Comparison of ENCODE assay signal across 23 cellular contexts in the genomic region with DNA sequence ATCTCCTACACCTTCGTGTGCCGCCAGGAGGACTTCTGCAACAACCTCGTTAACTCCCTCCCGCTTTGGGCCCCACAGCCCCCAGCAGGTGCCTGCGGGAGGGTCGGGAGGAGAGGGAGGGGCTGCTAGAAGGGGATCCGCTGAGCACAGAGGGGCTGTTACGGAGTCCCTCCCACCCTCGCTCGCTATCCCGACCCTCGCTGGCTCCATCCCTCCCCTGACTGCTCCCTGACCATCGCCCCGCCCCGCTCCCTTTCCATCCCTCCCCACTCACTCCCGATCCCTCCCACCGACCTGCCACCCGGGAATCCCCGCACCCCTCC. TPM values are rescaled to one million over a fixed set of nuclear protein-coding genes. Genes with fewer than 3 reads are reported as not detected.
DNase-seq lines count a peak whose midpoint lies in the region; ATAC-seq and TF ChIP-seq lines count a peak whose summit lies in the region.
"Had no signal": no experiment of that assay in that cellular context is flagged by ENCODE, and none has a peak within 500 bp of the region (broad histone marks: within the 10 kb centered on the region; RNA-seq: fewer than 3 reads in every experiment).

No MANE protein-coding gene starts in this region.

- H3K36me3 ChIP-seq in HEK293 (ENCODE audit: control insufficient read depth in 2 of 2, insufficient read depth in 1 of 2, low read length in 2 of 2) (no peaks in the 10 kb centered on the region), body of pancreas (replicated peaks in 1 of 2; ENCODE audit: insufficient read depth in 1 of 2, low read depth in 2 of 2) (no peaks in the 10 kb centered on the region), Caco-2 (ENCODE audit: control insufficient read depth, insufficient read depth, low read length) (no peaks in the 10 kb centered on the region)
- H3K36me3 ChIP-seq: vagina had no signal

- ATAC-seq in body of pancreas (peak; percentile 63), GM21381 (IDR thresholded peaks at IDR 0.05; ENCODE audit: unreplicated experiment) (no peak)
- ATAC-seq: activated naive CD8-positive, alpha-beta T cell treated with anti-CD3 and anti-CD28 coated beads, Interleukin-2, amount 50 U/mL, for 24 hours; T-helper 17 cell had no signal

- H3K27me3 Mint-ChIP-seq in progenitor cell of endocrine pancreas (peaks cover 23% of the 10 kb centered on the region), Caco-2 (ENCODE audit: insufficient read depth, unreplicated experiment) (no peaks in the 10 kb centered on the region)
- H3K27me3 Mint-ChIP-seq: activated naive CD8-positive, alpha-beta T cell treated with anti-CD3 and anti-CD28 coated beads, Interleukin-2, amount 50 U/mL, for 24 hours had no signal

- intact Hi-C loops in body of pancreas (cut with DNase I): no loop called here
- intact Hi-C loops in Caco-2 (cut with micrococcal nuclease; ENCODE audit: unreplicated experiment): no loop called here

- no peak overlapping the region for H3K4me3 ChIP-seq in HEK293 (ENCODE audit: low read depth, low read length)
- no peak overlapping the region for H3K4me3 ChIP-seq in body of pancreas
- H3K4me3 ChIP-seq in Caco-2 (ENCODE audit: low read depth, low read length): no peak overlapping the region
- H3K4me3 ChIP-seq: lung, vagina had no signal

- H3K4me1 ChIP-seq in HEK293 (ENCODE audit: control insufficient read depth, insufficient read depth, low read length) (peaks cover 3% of the 10 kb centered on the region; the same call in 1 of the 2 replicates), body of pancreas (no peaks in the 10 kb centered on the region), Caco-2 (no peaks in the 10 kb centered on the region)
- H3K4me1 ChIP-seq: vagina had no signal

- CTCF ChIA-PET in HEK293 (lab: Yijun Ruan, JAX) (no interaction called here), Caco-2 (lab: Charles Lee) (no interaction called here)

- no peak for TF ChIP-seq CTCF in HEK293 (tag by site-specific recombination; IDR thresholded peaks at IDR 0.05)
- TF ChIP-seq CTCF in body of pancreas (IDR thresholded peaks at IDR 0.05): no peak
- no peak for TF ChIP-seq CTCF in progenitor cell of endocrine pancreas (IDR thresholded peaks at IDR 0.05; ENCODE audit: unreplicated experiment)
- TF ChIP-seq CTCF in Caco-2 (IDR thresholded peaks at IDR 0.05; ENCODE audit: insufficient read depth in 1 of 2, low read depth in 1 of 2, low read length in 1 of 2, severe bottlenecking in 1 of 2, unreplicated experiment in 1 of 2): no peak

- WGBS in body of pancreas, 2 donors: 6 to 30% methylated on average over 18 of the region's 19 CpGs

- H3K4me1 Mint-ChIP-seq in progenitor cell of endocrine pancreas (ENCODE audit: low read depth) (peaks cover 1% of the 10 kb centered on the region), Caco-2 (ENCODE audit: low read depth, unreplicated experiment) (no peaks in the 10 kb centered on the region)
- H3K4me1 Mint-ChIP-seq: activated B cell treated with CpG ODN at 0.5 μM for 24 hours; activated naive CD8-positive, alpha-beta T cell treated with anti-CD3 and anti-CD28 coated beads, Interleukin-2, amount 50 U/mL, for 24 hours; nephron had no signal

- H3K9me3 Mint-ChIP-seq in progenitor cell of endocrine pancreas (ENCODE audit: low read depth) (no peaks in the 10 kb centered on the region), Caco-2 (ENCODE audit: unreplicated experiment) (peaks cover 13% of the 10 kb centered on the region)
- H3K9me3 Mint-ChIP-seq: activated B cell treated with CpG ODN at 0.5 μM for 24 hours; activated naive CD8-positive, alpha-beta T cell treated with anti-CD3 and anti-CD28 coated beads, Interleukin-2, amount 50 U/mL, for 24 hours; activated T-helper 1 cell treated with anti-CD3 and anti-CD28 coated beads, Interleukin-12 subunit alpha, Interleukin-12 subunit beta, Interleukin-2, Interleukin-4 antibody, amounts not matched to agents 30 ng/mL and 10 ng/mL and 1 ng/mL, durations not matched to agents 14 hours and 24 hours and 36 hours; CD4-positive, alpha-beta memory T cell had no signal

- no peaks in the 10 kb centered on the region for H3K27me3 ChIP-seq in body of pancreas
- H3K27me3 ChIP-seq in Caco-2 (replicated peaks; ENCODE audit: control insufficient read depth, insufficient read depth, low read length): no peaks in the 10 kb centered on the region
- H3K27me3 ChIP-seq: vagina had no signal

- H3K36me3 Mint-ChIP-seq in progenitor cell of endocrine pancreas (ENCODE audit: insufficient read depth): no peaks in the 10 kb centered on the region
- no peaks in the 10 kb centered on the region for H3K36me3 Mint-ChIP-seq in Caco-2 (ENCODE audit: insufficient read depth, unreplicated experiment)
- H3K36me3 Mint-ChIP-seq: CD4-positive, alpha-beta memory T cell had no signal

- BruUV-seq in Caco-2 (replicated peaks; lab: Mats Ljungman, UMichigan): no TSS peak

- POLR2A ChIA-PET in HEK293 (lab: Yijun Ruan, JAX) (no interaction called here), Caco-2 (lab: Charles Lee) (no interaction called here)

- H3K9me3 ChIP-seq in HEK293 (ENCODE audit: control insufficient read depth, insufficient read depth, low read depth, low read length) (peaks cover 2% of the 10 kb centered on the region; the same call in 1 of the 2 replicates), body of pancreas (no peaks in the 10 kb centered on the region), Caco-2 (no peaks in the 10 kb centered on the region)
- H3K9me3 ChIP-seq: vagina had no signal

- H3K4me3 Mint-ChIP-seq in progenitor cell of endocrine pancreas (ENCODE audit: low read depth) (peak overlapping the region; percentile 45), Caco-2 (ENCODE audit: unreplicated experiment) (no peak overlapping the region)
- H3K4me3 Mint-ChIP-seq: activated B cell treated with CpG ODN at 0.5 μM for 24 hours; activated naive CD8-positive, alpha-beta T cell treated with anti-CD3 and anti-CD28 coated beads, Interleukin-2, amount 50 U/mL, for 24 hours; activated T-helper 1 cell treated with anti-CD3 and anti-CD28 coated beads, Interleukin-12 subunit alpha, Interleukin-12 subunit beta, Interleukin-2, Interleukin-4 antibody, amounts not matched to agents 30 ng/mL and 10 ng/mL and 1 ng/mL, durations not matched to agents 14 hours and 24 hours and 36 hours; CD4-positive, alpha-beta memory T cell; T-helper 17 cell had no signal

- TF ChIP-seq POLR2A in body of pancreas (IDR thresholded peaks at IDR 0.05): no peak

- H3K27ac ChIP-seq in HEK293 (ENCODE audit: extremely low read depth, low read depth, low read length): no peak overlapping the region
- peak overlapping the region in 1 of 4 donors; percentile 3 for H3K27ac ChIP-seq in body of pancreas
- H3K27ac ChIP-seq: vagina had no signal

- H3K27ac Mint-ChIP-seq in progenitor cell of endocrine pancreas (no peak overlapping the region), Caco-2 (ENCODE audit: unreplicated experiment) (no peak overlapping the region)
- H3K27ac Mint-ChIP-seq: activated B cell treated with CpG ODN at 0.5 μM for 24 hours; activated naive CD8-positive, alpha-beta T cell treated with anti-CD3 and anti-CD28 coated beads, Interleukin-2, amount 50 U/mL, for 24 hours; activated T-helper 1 cell treated with anti-CD3 and anti-CD28 coated beads, Interleukin-12 subunit alpha, Interleukin-12 subunit beta, Interleukin-2, Interleukin-4 antibody, amounts not matched to agents 30 ng/mL and 10 ng/mL and 1 ng/mL, durations not matched to agents 14 hours and 24 hours and 36 hours; CD4-positive, alpha-beta memory T cell; nephron; T-helper 17 cell had no signal

- DNase-seq in body of pancreas: peak in 2 of 4 donors; percentile 13 to 18
- DNase-seq in iPS-NIHi11 (ENCODE audit: low spot score): peak; percentile 74
- no peak for DNase-seq in progenitor cell of endocrine pancreas (ENCODE audit: low spot score, unreplicated experiment)
- no peak for DNase-seq in NCI-H1105 (lab: John Stamatoyannopoulos, UW)
- DNase-seq in NCI-H69 (lab: John Stamatoyannopoulos, UW): no peak
- no peak for DNase-seq in Caco-2
- DNase-seq: activated B cell treated with CpG ODN at 0.5 μM for 24 hours; activated naive CD8-positive, alpha-beta T cell treated with anti-CD3 and anti-CD28 coated beads, Interleukin-2, amount 50 U/mL, for 24 hours; CD4-positive, alpha-beta memory T cell; central memory CD4-positive, alpha-beta T cell; MM.1S; NCI-H187 treated with DMSO at 0.1 percent for 48 hours; NCI-H510A treated with DMSO at 0.1 percent for 48 hours; SHP77; stimulated activated CD4-positive, alpha-beta T cell treated with anti-CD3 and anti-CD28 coated beads, Interleukin-2, amount 100 ng/mL, for 24 hours; T-helper 17 cell had no signal

TF ChIP-seq in HEK293, 187 proteins besides CTCF, POLR2A, EP300 and RAD21 (continues in another document):
- TF ChIP-seq ZNF146 (tag by site-specific recombination; IDR thresholded peaks at IDR 0.05) (no peak), REPIN1 (tag by site-specific recombination; IDR thresholded peaks at IDR 0.05; ENCODE audit: low read depth) (no peak), ZNF114 (tag by site-specific recombination; IDR thresholded peaks at IDR 0.05) (no peak), WT1 (tag by site-specific recombination; IDR thresholded peaks at IDR 0.05) (0 out of 2 replicates have a peak, but pooled peaks have one; percentile 40), KLF17 (tag by site-specific recombination; IDR thresholded peaks at IDR 0.05) (peak; percentile 89), SETDB1 (IDR thresholded peaks at IDR 0.05; ENCODE audit: insufficient read length, low read length) (no peak), SP2 (tag by site-specific recombination; IDR thresholded peaks at IDR 0.05) (0 out of 2 replicates have a peak, but pooled peaks have one; percentile 25), ZNF623 (tag by site-specific recombination; IDR thresholded peaks at IDR 0.05) (no peak)
- TF ChIP-seq, protein P1, sequence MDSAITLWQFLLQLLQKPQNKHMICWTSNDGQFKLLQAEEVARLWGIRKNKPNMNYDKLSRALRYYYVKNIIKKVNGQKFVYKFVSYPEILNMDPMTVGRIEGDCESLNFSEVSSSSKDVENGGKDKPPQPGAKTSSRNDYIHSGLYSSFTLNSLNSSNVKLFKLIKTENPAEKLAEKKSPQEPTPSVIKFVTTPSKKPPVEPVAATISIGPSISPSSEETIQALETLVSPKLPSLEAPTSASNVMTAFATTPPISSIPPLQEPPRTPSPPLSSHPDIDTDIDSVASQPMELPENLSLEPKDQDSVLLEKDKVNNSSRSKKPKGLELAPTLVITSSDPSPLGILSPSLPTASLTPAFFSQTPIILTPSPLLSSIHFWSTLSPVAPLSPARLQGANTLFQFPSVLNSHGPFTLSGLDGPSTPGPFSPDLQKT (IDR thresholded peaks at IDR 0.05; ENCODE audit: borderline replicate concordance, low read depth, low read length): no peak

RNA-seq across cellular contexts. Expression of gene CD177, which starts 0.8 kb away (rescaled TPM):
- total RNA-seq in body of pancreas: under 1 TPM in 1 of 2 donors, not detected in 1; 0.52 TPM
- not detected in 2 replicates for total RNA-seq in progenitor cell of endocrine pancreas
- 0.14 TPM in 1 of 2 replicates, not detected in the other for total RNA-seq in Caco-2 (2022)
- total RNA-seq: activated B cell treated with CpG ODN at 0.5 μM for 24 hours; activated T-helper 1 cell treated with anti-CD3 and anti-CD28 coated beads, Interleukin-12 subunit alpha, Interleukin-12 subunit beta, Interleukin-2, Interleukin-4 antibody, amounts not matched to agents 30 ng/mL and 10 ng/mL and 1 ng/mL, durations not matched to agents 14 hours and 24 hours and 36 hours; CD4-positive, alpha-beta memory T cell; Daoy; T-helper 17 cell; vagina had no signal
